ENCODE assay signal across 21 cellular contexts in the genomic region with DNA sequence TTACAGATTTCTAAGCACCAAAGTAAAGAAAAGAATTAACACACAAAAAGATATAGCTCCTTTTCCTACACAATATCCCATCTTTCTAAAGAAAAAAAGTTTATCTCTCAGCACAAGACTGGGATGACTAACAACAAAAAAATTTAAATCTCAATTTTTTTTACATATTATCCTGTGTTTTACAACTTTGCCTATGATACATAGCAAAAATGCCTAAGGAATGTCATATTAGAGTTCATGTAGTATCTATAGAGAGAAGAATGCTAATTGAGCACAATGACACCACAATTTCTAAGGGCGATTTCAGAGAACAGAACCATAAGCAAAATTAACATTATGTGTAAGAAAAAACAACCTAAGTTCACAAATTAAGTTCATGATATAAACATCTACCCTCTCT. TPM values are rescaled to one million over a fixed set of nuclear protein-coding genes. Genes with fewer than 3 reads are reported as not detected.
DNase-seq lines count a peak whose midpoint lies in the region; ATAC-seq, FAIRE-seq and TF ChIP-seq lines count a peak whose summit lies in the region.
"Had no signal": no experiment of that assay in that cellular context is flagged by ENCODE, and none has a peak within 500 bp of the region (broad histone marks: within the 10 kb centered on the region; RNA-seq: fewer than 3 reads in every experiment).

No MANE protein-coding gene starts in this region.

- H3K4me1 ChIP-seq in adipocyte (ENCODE audit: control insufficient read depth, insufficient read depth, low read length) (peaks cover 20% of the 10 kb centered on the region), smooth muscle cell (ENCODE audit: low read depth) (peaks cover 7% of the 10 kb centered on the region)
- H3K4me1 ChIP-seq: right atrium auricular region, transverse colon had no signal

- no peak for DNase-seq in H54 (ENCODE audit: insufficient read length, low spot score)
- peak; percentile 80 for DNase-seq in adipocyte (ENCODE audit: low read depth)
- peak; percentile 26 to 64 for DNase-seq in foreskin fibroblast
- no peak for DNase-seq in smooth muscle cell (lab: John Stamatoyannopoulos, UW; ENCODE audit: unreplicated experiment)
- no peak for DNase-seq in NCI-H1417 treated with DMSO at 0.1 percent for 48 hours (lab: John Stamatoyannopoulos, UW)
- DNase-seq: activated CD4-positive, alpha-beta T cell treated with anti-CD3 and anti-CD28 coated beads for 1 hour; activated naive CD8-positive, alpha-beta T cell treated with anti-CD3 and anti-CD28 coated beads, Interleukin-2, amount 50 U/mL, for 24 hours; activated T-cell treated with anti-CD3 and anti-CD28 coated beads for 4 hours; DMS 273 treated with DMSO at 0.1 percent for 48 hours; Karpas-422; NCI-H146; nephron progenitor cell; OCI-M1; stimulated activated CD4-positive, alpha-beta T cell treated with anti-CD3 and anti-CD28 coated beads, Interleukin-4, amount 100 ng/mL, for 1 hour; T-cell; transverse colon had no signal

- no peak for TF ChIP-seq CTCF in foreskin fibroblast (IDR thresholded peaks at IDR 0.05; ENCODE audit: low read depth, low read length)
- no peak for TF ChIP-seq CTCF in smooth muscle cell (IDR thresholded peaks at IDR 0.05; ENCODE audit: borderline replicate concordance, insufficient read depth, poor library complexity, severe bottlenecking)

- H3K4me2 ChIP-seq in smooth muscle cell = peak overlapping the region; percentile 74

- H3K27me3 ChIP-seq in adipocyte (replicated peaks; ENCODE audit: control insufficient read depth, insufficient read depth, low read length) (no peaks in the 10 kb centered on the region), smooth muscle cell (ENCODE audit: low read depth) (no peaks in the 10 kb centered on the region)
- H3K27me3 ChIP-seq: right atrium auricular region, transverse colon had no signal

- H3K79me2 ChIP-seq in smooth muscle cell (ENCODE audit: low read depth) = no peaks in the 10 kb centered on the region

- H4K20me1 ChIP-seq in smooth muscle cell (ENCODE audit: low read depth) = no peaks in the 10 kb centered on the region

- H3K9ac ChIP-seq in adipocyte (ENCODE audit: low read length) = peak overlapping the region; percentile 52
- peak overlapping the region; percentile 20 for H3K9ac ChIP-seq in smooth muscle cell (ENCODE audit: low read depth)

- H3K27ac ChIP-seq in smooth muscle cell (ENCODE audit: low read depth) = peak overlapping the region; percentile 75
- H3K27ac ChIP-seq: epithelial cell of prostate, right atrium auricular region, transverse colon had no signal

- no peak overlapping the region for H2AFZ ChIP-seq in smooth muscle cell (ENCODE audit: low read depth)

- H3K9me3 ChIP-seq in adipocyte (ENCODE audit: control insufficient read depth, low read length) (peaks cover 9% of the 10 kb centered on the region), smooth muscle cell (replicated peaks; ENCODE audit: low read depth) (no peaks in the 10 kb centered on the region)
- H3K9me3 ChIP-seq: right atrium auricular region, transverse colon had no signal

- H3K36me3 ChIP-seq in adipocyte (ENCODE audit: control insufficient read depth, insufficient read depth, low read length, severe bottlenecking) (peaks cover 28% of the 10 kb centered on the region), smooth muscle cell (ENCODE audit: low read depth) (peaks cover 10% of the 10 kb centered on the region)

- WGBS in smooth muscle cell (ENCODE audit: low lambda C conversion rate) = 81% methylated on average over 1 of the region's 1 CpG

- TF ChIP-seq POLR2A in H54 (IDR thresholded peaks at IDR 0.05; ENCODE audit: low read depth, low read length) = no peak

- peak; percentile 80 for FAIRE-seq in H54 (lab: Jason Lieb, UNC)

- ATAC-seq in GM21528 (IDR thresholded peaks at IDR 0.05; ENCODE audit: low FRiP score, unreplicated experiment) (no peak), HG02678 (IDR thresholded peaks at IDR 0.05; ENCODE audit: unreplicated experiment) (no peak)
- ATAC-seq: activated naive CD8-positive, alpha-beta T cell treated with anti-CD3 and anti-CD28 coated beads, Interleukin-2, amount 50 U/mL, for 24 hours; T-cell had no signal

- H3K4me3 ChIP-seq in adipocyte (ENCODE audit: low read length) (peak overlapping the region; percentile 14), foreskin fibroblast (ENCODE audit: low read depth in 1 of 2, low read length in 2 of 2) (no peak overlapping the region), smooth muscle cell (no peak overlapping the region)
- H3K4me3 ChIP-seq: lung, right atrium auricular region, transverse colon had no signal

- H3F3A ChIP-seq in smooth muscle cell (ENCODE audit: low read depth) = no peaks in the 10 kb centered on the region

RNA-seq across cellular contexts. Expression of a gene that starts 16.3 kb away (rescaled TPM):
- total RNA-seq in smooth muscle cell = 10.6 and 13.2 TPM in 2 replicates
- 4.8 and 6.4 TPM in 2 replicates for polyA plus RNA-seq in smooth muscle cell

Comparison
In these comparisons a context has a peak if more than half of its experiments do, and no peak if none do; other contexts are left out.
1. DNase-seq: peak in adipocyte (single experiment) and foreskin fibroblast (2 of 2); none in H54 (single experiment), smooth muscle cell (single experiment) and NCI-H1417 treated with DMSO at 0.1 percent for 48 hours (single experiment).